Comparison of ENCODE assay signal across 31 cellular contexts in genomic region chr3:27429909-27430308, GRCh38.
"Had no signal": no experiment of that assay in that cellular context is flagged by ENCODE, and none has a peak within 500 bp of the region (broad histone marks: within the 10 kb centered on the region; RNA-seq: fewer than 3 reads in every experiment).

No MANE protein-coding gene starts in this region.

- H3K27me3 Mint-ChIP-seq: naive B cell; natural killer cell treated with Interleukin-12 subunit alpha and Interleukin-12 subunit beta and Interleukin-15 and Interleukin-18, amount 100 ng/mL, for 72 hours; stimulated activated memory B cell treated with anti-CD40 and anti-IgM and Interleukin-4, amounts not matched to agents 10 μg/mL and 1 μg/mL and 100 μg/mL, for 72 hours; type B pancreatic cell had no signal

- H3K79me2 ChIP-seq: hepatocyte had no signal

- ATAC-seq: gastrocnemius medialis; heart left ventricle; left lobe of liver; mucosa of descending colon; natural killer cell treated with Interleukin-12 subunit alpha and Interleukin-12 subunit beta and Interleukin-15 and Interleukin-18, amount 100 ng/mL, for 72 hours; right cardiac atrium; stimulated activated memory B cell treated with anti-CD40 and anti-IgM and Interleukin-4, amounts not matched to agents 10 μg/mL and 1 μg/mL and 100 μg/mL, for 72 hours; stimulated activated naive CD8-positive, alpha-beta T cell treated with anti-CD3 and anti-CD28 coated beads, Interleukin-15, Interleukin-2, amounts not matched to agents 100 U/mL and 50 U/mL, for 24 hours had no signal

- H3K4me1 Mint-ChIP-seq: endodermal cell; naive B cell; neural crest cell; stimulated activated memory B cell treated with anti-CD40 and anti-IgM and Interleukin-4, amounts not matched to agents 10 μg/mL and 1 μg/mL and 100 μg/mL, for 72 hours had no signal

- H3K4me2 ChIP-seq: hepatocyte had no signal

- H3K9me3 ChIP-seq: esophagus squamous epithelium, gastrocnemius medialis, heart left ventricle, mucosa of descending colon, neutrophil, prostate gland, spleen, testis, tibial artery had no signal

- H3K9me3 Mint-ChIP-seq: endodermal cell; mesothelial cell of epicardium; naive B cell; natural killer cell treated with Interleukin-12 subunit alpha and Interleukin-12 subunit beta and Interleukin-15 and Interleukin-18, amount 100 ng/mL, for 72 hours; neural crest cell; stimulated activated memory B cell treated with anti-CD40 and anti-IgM and Interleukin-4, amounts not matched to agents 10 μg/mL and 1 μg/mL and 100 μg/mL, for 72 hours; type B pancreatic cell had no signal

- H3K4me3 Mint-ChIP-seq: endodermal cell; mesothelial cell of epicardium; naive B cell; natural killer cell treated with Interleukin-12 subunit alpha and Interleukin-12 subunit beta and Interleukin-15 and Interleukin-18, amount 100 ng/mL, for 72 hours; neural crest cell; stimulated activated memory B cell treated with anti-CD40 and anti-IgM and Interleukin-4, amounts not matched to agents 10 μg/mL and 1 μg/mL and 100 μg/mL, for 72 hours; type B pancreatic cell had no signal

- DNase-seq: cerebellar nuclear complex; dorsolateral prefrontal cortex; effector CD4-positive, alpha-beta T cell; endodermal cell; esophagus squamous epithelium; foreskin fibroblast; gastrocnemius medialis; heart left ventricle; kidney; mesenchymal stem cell; mucosa of descending colon; naive B cell; right cardiac atrium; spleen; stimulated activated CD4-positive, alpha-beta T cell treated with anti-CD3 and anti-CD28 coated beads, Interleukin-4, amount 100 ng/mL, for 4 hours; stimulated activated naive CD8-positive, alpha-beta T cell treated with anti-CD3 and anti-CD28 coated beads, Interleukin-15, Interleukin-2, amounts not matched to agents 100 U/mL and 50 U/mL, for 24 hours; substantia nigra; testis; tibial artery had no signal

- H3K4me3 ChIP-seq: dorsolateral prefrontal cortex, esophagus squamous epithelium, gastrocnemius medialis, heart left ventricle, hepatocyte, lung, mucosa of descending colon, prostate gland, skin epidermis, spleen, testis, tibial artery had no signal

- H3K36me3 ChIP-seq: neutrophil, prostate gland had no signal

- H2AFZ ChIP-seq: hepatocyte had no signal

- H3K4me1 ChIP-seq: prostate gland, spleen, testis had no signal

- H3K27ac Mint-ChIP-seq: endodermal cell; mesothelial cell of epicardium; naive B cell; natural killer cell treated with Interleukin-12 subunit alpha and Interleukin-12 subunit beta and Interleukin-15 and Interleukin-18, amount 100 ng/mL, for 72 hours; stimulated activated memory B cell treated with anti-CD40 and anti-IgM and Interleukin-4, amounts not matched to agents 10 μg/mL and 1 μg/mL and 100 μg/mL, for 72 hours; type B pancreatic cell had no signal

- H3K27me3 ChIP-seq: dorsolateral prefrontal cortex, esophagus squamous epithelium, gastrocnemius medialis, heart left ventricle, hepatocyte, neutrophil, spleen, testis, tibial artery had no signal

- H3K27ac ChIP-seq: dorsolateral prefrontal cortex, epithelial cell of prostate, esophagus squamous epithelium, gastrocnemius medialis, heart left ventricle, hepatocyte, neutrophil, prostate gland, skin epidermis, spleen, testis had no signal
